ENCODE assay signal across 1 cellular context in the genomic region with DNA sequence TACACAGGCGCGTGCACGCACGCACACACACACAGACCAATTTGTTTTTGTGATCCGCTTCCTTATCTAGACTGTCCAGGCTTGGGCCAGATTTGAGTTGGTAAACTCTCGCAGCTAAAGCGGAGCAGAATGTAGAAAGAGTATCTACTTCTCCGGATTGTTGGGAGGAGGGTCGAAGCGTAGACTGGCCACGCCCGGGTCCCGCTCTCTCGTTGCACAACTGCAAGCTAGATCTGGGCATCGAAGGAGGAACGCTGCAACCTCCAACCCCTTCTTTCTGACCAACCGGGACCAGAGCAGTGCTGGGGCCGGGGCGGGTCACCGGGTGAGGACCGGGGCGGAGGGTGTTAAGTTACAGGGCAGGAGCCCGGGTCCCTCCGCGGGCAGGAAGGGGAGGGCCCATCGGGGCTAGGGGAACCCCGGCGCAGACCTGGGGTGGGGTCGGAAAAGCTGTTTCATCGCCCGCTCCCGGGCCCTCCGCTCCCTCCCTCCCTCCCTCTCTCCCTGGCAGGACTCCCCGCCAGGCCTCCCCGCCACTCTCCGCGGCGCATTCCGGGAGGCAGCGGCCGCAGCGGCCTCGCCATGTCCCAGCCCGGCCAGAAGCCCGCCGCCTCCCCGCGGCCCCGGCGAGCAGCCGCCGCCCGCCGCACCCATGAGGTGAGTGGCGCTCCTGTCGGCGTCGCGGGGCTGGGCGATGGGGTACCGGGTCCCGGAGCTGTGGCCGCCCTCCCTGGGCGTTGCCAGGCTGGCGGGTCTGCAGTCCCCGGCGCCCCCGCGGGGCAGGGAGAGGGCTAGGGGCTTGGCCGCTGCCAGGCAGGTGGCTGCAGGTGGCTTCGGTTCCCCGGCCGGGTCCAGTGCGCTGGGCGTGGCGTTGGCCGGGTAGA.
TF ChIP-seq lines count a peak whose summit lies in the region.

Gene CAST, plus strand, starts transcription at position 536 of the 884 bp plus-strand sequence. Its CDS starts 47 bp downstream, at position 583.

TF ChIP-seq in K562, 482 proteins besides CTCF, POLR2A, EP300 and RAD21 (continued from another document and continues in another):
- no peak for TF ChIP-seq TSHZ1 (CRISPR knock-in tag; IDR thresholded peaks at IDR 0.05)
- TF ChIP-seq CXXC5 (CRISPR knock-in tag; IDR thresholded peaks at IDR 0.05) = peak; percentile 78
- no peak for TF ChIP-seq SNIP1 (IDR thresholded peaks at IDR 0.05; ENCODE audit: low read depth)
- TF ChIP-seq BHLHE40 (IDR thresholded peaks at IDR 0.05; ENCODE audit: low read length) = peak; percentile 83
- no peak for TF ChIP-seq PCBP2 (IDR thresholded peaks at IDR 0.05; ENCODE audit: low read depth, low read length, poor library complexity, severe bottlenecking)
- no peak for TF ChIP-seq ETV5 (CRISPR knock-in tag; IDR thresholded peaks at IDR 0.05; ENCODE audit: low read depth)
- peak; percentile 95 for TF ChIP-seq PHF21A (IDR thresholded peaks at IDR 0.05; ENCODE audit: borderline replicate concordance, low read depth)
- TF ChIP-seq, protein P1, sequence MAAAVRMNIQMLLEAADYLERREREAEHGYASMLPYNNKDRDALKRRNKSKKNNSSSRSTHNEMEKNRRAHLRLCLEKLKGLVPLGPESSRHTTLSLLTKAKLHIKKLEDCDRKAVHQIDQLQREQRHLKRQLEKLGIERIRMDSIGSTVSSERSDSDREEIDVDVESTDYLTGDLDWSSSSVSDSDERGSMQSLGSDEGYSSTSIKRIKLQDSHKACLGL (CRISPR knock-in tag; IDR thresholded peaks at IDR 0.05; ENCODE audit: borderline replicate concordance, poor library complexity, severe bottlenecking) = no peak
- TF ChIP-seq CREB3 (tag; conservative IDR thresholded peaks at IDR 0.05; ENCODE audit: low read depth) = no peak
- TF ChIP-seq LEF1 (IDR thresholded peaks at IDR 0.05) = no peak
- no peak for TF ChIP-seq MEF2A (IDR thresholded peaks at IDR 0.05; ENCODE audit: control insufficient read depth, low read depth, low read length)
- no peak for TF ChIP-seq SMARCC2 (IDR thresholded peaks at IDR 0.05; ENCODE audit: low read depth)
- TF ChIP-seq XRCC5 (IDR thresholded peaks at IDR 0.05; ENCODE audit: low read depth, low read length) = no peak
- TF ChIP-seq, protein P2, sequence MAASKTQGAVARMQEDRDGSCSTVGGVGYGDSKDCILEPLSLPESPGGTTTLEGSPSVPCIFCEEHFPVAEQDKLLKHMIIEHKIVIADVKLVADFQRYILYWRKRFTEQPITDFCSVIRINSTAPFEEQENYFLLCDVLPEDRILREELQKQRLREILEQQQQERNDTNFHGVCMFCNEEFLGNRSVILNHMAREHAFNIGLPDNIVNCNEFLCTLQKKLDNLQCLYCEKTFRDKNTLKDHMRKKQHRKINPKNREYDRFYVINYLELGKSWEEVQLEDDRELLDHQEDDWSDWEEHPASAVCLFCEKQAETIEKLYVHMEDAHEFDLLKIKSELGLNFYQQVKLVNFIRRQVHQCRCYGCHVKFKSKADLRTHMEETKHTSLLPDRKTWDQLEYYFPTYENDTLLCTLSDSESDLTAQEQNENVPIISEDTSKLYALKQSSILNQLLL (CRISPR knock-in tag; IDR thresholded peaks at IDR 0.05; ENCODE audit: borderline replicate concordance) = no peak
- no peak for TF ChIP-seq ZNF232 (CRISPR knock-in tag; IDR thresholded peaks at IDR 0.05)
- no peak for TF ChIP-seq KHSRP (IDR thresholded peaks at IDR 0.05)
- TF ChIP-seq ZNF239 (CRISPR knock-in tag; IDR thresholded peaks at IDR 0.05) = no peak
- TF ChIP-seq ARID2 (IDR thresholded peaks at IDR 0.05) = no peak
- TF ChIP-seq ETV1 (tag; conservative IDR thresholded peaks at IDR 0.05; ENCODE audit: low read depth) = no peak
- TF ChIP-seq, protein P3, sequence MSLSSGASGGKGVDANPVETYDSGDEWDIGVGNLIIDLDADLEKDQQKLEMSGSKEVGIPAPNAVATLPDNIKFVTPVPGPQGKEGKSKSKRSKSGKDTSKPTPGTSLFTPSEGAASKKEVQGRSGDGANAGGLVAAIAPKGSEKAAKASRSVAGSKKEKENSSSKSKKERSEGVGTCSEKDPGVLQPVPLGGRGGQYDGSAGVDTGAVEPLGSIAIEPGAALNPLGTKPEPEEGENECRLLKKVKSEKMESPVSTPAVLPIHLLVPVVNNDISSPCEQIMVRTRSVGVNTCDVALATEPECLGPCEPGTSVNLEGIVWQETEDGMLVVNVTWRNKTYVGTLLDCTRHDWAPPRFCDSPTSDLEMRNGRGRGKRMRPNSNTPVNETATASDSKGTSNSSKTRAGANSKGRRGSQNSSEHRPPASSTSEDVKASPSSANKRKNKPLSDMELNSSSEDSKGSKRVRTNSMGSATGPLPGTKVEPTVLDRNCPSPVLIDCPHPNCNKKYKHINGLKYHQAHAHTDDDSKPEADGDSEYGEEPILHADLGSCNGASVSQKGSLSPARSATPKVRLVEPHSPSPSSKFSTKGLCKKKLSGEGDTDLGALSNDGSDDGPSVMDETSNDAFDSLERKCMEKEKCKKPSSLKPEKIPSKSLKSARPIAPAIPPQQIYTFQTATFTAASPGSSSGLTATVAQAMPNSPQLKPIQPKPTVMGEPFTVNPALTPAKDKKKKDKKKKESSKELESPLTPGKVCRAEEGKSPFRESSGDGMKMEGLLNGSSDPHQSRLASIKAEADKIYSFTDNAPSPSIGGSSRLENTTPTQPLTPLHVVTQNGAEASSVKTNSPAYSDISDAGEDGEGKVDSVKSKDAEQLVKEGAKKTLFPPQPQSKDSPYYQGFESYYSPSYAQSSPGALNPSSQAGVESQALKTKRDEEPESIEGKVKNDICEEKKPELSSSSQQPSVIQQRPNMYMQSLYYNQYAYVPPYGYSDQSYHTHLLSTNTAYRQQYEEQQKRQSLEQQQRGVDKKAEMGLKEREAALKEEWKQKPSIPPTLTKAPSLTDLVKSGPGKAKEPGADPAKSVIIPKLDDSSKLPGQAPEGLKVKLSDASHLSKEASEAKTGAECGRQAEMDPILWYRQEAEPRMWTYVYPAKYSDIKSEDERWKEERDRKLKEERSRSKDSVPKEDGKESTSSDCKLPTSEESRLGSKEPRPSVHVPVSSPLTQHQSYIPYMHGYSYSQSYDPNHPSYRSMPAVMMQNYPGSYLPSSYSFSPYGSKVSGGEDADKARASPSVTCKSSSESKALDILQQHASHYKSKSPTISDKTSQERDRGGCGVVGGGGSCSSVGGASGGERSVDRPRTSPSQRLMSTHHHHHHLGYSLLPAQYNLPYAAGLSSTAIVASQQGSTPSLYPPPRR (CRISPR knock-in tag; IDR thresholded peaks at IDR 0.05; ENCODE audit: borderline replicate concordance) = no peak
- no peak for TF ChIP-seq TEAD1 (CRISPR knock-in tag; IDR thresholded peaks at IDR 0.05)
- TF ChIP-seq THAP12 (CRISPR knock-in tag; IDR thresholded peaks at IDR 0.05) = no peak
- no peak for TF ChIP-seq PML (IDR thresholded peaks at IDR 0.05; ENCODE audit: low read length)
- no peak for TF ChIP-seq ZNF197 (CRISPR knock-in tag; IDR thresholded peaks at IDR 0.05; ENCODE audit: low read depth)
- no peak for TF ChIP-seq BRF2 (IDR thresholded peaks at IDR 0.05; ENCODE audit: borderline replicate concordance, insufficient read depth, insufficient read length)
- no peak for TF ChIP-seq ZNF518B (CRISPR knock-in tag; IDR thresholded peaks at IDR 0.05)
- TF ChIP-seq PYGO2 (tag; IDR thresholded peaks at IDR 0.05) = no peak
- no peak for TF ChIP-seq HSF4 (CRISPR knock-in tag; IDR thresholded peaks at IDR 0.05; ENCODE audit: borderline replicate concordance)
- TF ChIP-seq HDAC6 (IDR thresholded peaks at IDR 0.05; ENCODE audit: low read depth, low read length) = no peak
- TF ChIP-seq SETDB1 (IDR thresholded peaks at IDR 0.05; ENCODE audit: low read length) = no peak
- TF ChIP-seq, protein P4, sequence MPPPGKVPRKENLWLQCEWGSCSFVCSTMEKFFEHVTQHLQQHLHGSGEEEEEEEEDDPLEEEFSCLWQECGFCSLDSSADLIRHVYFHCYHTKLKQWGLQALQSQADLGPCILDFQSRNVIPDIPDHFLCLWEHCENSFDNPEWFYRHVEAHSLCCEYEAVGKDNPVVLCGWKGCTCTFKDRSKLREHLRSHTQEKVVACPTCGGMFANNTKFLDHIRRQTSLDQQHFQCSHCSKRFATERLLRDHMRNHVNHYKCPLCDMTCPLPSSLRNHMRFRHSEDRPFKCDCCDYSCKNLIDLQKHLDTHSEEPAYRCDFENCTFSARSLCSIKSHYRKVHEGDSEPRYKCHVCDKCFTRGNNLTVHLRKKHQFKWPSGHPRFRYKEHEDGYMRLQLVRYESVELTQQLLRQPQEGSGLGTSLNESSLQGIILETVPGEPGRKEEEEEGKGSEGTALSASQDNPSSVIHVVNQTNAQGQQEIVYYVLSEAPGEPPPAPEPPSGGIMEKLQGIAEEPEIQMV (tag; conservative IDR thresholded peaks at IDR 0.05; ENCODE audit: low read depth) = no peak
- no peak for TF ChIP-seq ZBTB17 (CRISPR knock-in tag; IDR thresholded peaks at IDR 0.05)
- no peak for TF ChIP-seq CSDE1 (IDR thresholded peaks at IDR 0.05)
